27 cellular contexts compared by ENCODE assay signal in the genomic region with DNA sequence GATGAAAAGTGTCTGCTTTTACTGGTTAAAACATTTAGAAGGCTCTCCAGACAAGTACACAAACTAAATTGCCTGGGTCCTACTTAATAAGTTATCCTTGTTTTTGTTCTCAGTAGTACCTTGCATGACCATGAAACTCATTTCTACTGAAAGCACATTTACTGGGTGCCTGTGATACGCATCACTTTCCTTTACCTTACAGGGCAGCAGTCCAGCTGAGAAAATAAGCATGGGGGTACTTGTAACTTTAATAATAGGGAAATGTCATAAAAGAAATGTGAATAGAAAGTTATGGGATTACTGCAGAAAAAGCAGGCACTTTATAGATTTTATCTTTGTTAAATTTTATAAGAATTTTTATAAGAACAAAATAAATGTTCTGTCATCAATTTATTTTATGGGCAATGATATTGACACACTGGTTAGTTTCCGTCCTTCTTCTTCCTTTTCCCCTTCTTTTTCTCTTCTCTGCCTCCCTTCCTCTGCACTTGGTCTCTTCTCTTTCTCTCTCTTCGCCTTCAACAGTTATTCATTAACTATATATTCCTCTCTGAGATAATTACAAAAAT.
"Had no signal": no experiment of that assay in that cellular context is flagged by ENCODE, and none has a peak within 500 bp of the region (broad histone marks: within the 10 kb centered on the region; RNA-seq: fewer than 3 reads in every experiment).

No MANE protein-coding gene starts in this region.

- H3K9me3 Mint-ChIP-seq: activated B cell treated with CpG ODN at 0.5 μM for 24 hours; activated CD4-positive, alpha-beta memory T cell treated with anti-CD3 and anti-CD28 coated beads, Interleukin-2, amount 10 ng/mL, durations not matched to agents 7 days and 5 days; activated naive CD4-positive, alpha-beta T cell treated with anti-CD3 and anti-CD28 coated beads for 36 hours; activated naive CD8-positive, alpha-beta T cell treated with anti-CD3 and anti-CD28 coated beads, Interleukin-2, amount 50 U/mL, for 24 hours; activated T-helper 17 cell treated with anti-CD3 and anti-CD28 coated beads, Interleukin-2, amount 50 U/mL, for 72 hours; IgD-negative memory B cell had no signal

- H3K4me3 ChIP-seq: ascending aorta, body of pancreas, MG63, SJSA1 had no signal

- ATAC-seq: activated naive CD8-positive, alpha-beta T cell treated with anti-CD3 and anti-CD28 coated beads, Interleukin-2, amount 50 U/mL, for 24 hours; activated T-helper 17 cell treated with anti-CD3 and anti-CD28 coated beads, Interleukin-2, amount 50 U/mL, for 72 hours; body of pancreas; SK-N-SH treated with all-trans-retinoic acid at 6 μM for 48 hours had no signal

- H3K9me3 ChIP-seq: ascending aorta, body of pancreas, MG63, SJSA1 had no signal

- H3K4me1 ChIP-seq: ascending aorta, body of pancreas, SJSA1 had no signal

- DNase-seq: activated B cell treated with CpG ODN at 0.5 μM for 24 hours; activated CD4-positive, alpha-beta memory T cell treated with anti-CD3 and anti-CD28 coated beads, Interleukin-2, amount 10 ng/mL, durations not matched to agents 7 days and 5 days; activated CD4-positive, alpha-beta T cell treated with anti-CD3 and anti-CD28 coated beads for 1 hour; activated CD4-positive, alpha-beta T cell treated with anti-CD3 and anti-CD28 coated beads, Interleukin-2, amount 50 U/mL, for 1 hour; activated gamma-delta T cell; activated naive CD4-positive, alpha-beta T cell treated with anti-CD3 and anti-CD28 coated beads for 36 hours; activated naive CD8-positive, alpha-beta T cell treated with anti-CD3 and anti-CD28 coated beads, Interleukin-2, amount 50 U/mL, for 24 hours; activated T-cell treated with anti-CD3 and anti-CD28 coated beads for 4 hours; activated T-cell treated with anti-CD3 and anti-CD28 coated beads, Interleukin-2, amount 50 U/mL, for 48 hours; amniotic stem cell; body of pancreas; central memory CD4-positive, alpha-beta T cell; MG63; MV-4-11; NCI-H1092 treated with DMSO at 0.1 percent for 48 hours; NCI-H1417 treated with DMSO at 0.1 percent for 48 hours; NCI-H1694; NCI-H2029; NCI-H510A treated with DMSO at 0.1 percent for 48 hours; SHP77; SW 1271 had no signal

- H3K27me3 ChIP-seq: ascending aorta, body of pancreas, MG63, SJSA1 had no signal

- H3K27ac ChIP-seq: ascending aorta, body of pancreas, KMS-11, SJSA1 had no signal

- H3K4me1 Mint-ChIP-seq: activated B cell treated with CpG ODN at 0.5 μM for 24 hours; activated naive CD8-positive, alpha-beta T cell treated with anti-CD3 and anti-CD28 coated beads, Interleukin-2, amount 50 U/mL, for 24 hours; activated T-helper 17 cell treated with anti-CD3 and anti-CD28 coated beads, Interleukin-2, amount 50 U/mL, for 72 hours; IgD-negative memory B cell had no signal

- H3K27ac Mint-ChIP-seq: activated B cell treated with CpG ODN at 0.5 μM for 24 hours; activated CD4-positive, alpha-beta memory T cell treated with anti-CD3 and anti-CD28 coated beads, Interleukin-2, amount 10 ng/mL, durations not matched to agents 7 days and 5 days; activated naive CD4-positive, alpha-beta T cell treated with anti-CD3 and anti-CD28 coated beads for 36 hours; activated naive CD8-positive, alpha-beta T cell treated with anti-CD3 and anti-CD28 coated beads, Interleukin-2, amount 50 U/mL, for 24 hours; activated T-helper 17 cell treated with anti-CD3 and anti-CD28 coated beads, Interleukin-2, amount 50 U/mL, for 72 hours; IgD-negative memory B cell had no signal

- H3K27me3 Mint-ChIP-seq: activated B cell treated with CpG ODN at 0.5 μM for 24 hours; activated CD4-positive, alpha-beta memory T cell treated with anti-CD3 and anti-CD28 coated beads, Interleukin-2, amount 10 ng/mL, durations not matched to agents 7 days and 5 days; activated naive CD8-positive, alpha-beta T cell treated with anti-CD3 and anti-CD28 coated beads, Interleukin-2, amount 50 U/mL, for 24 hours; activated T-helper 17 cell treated with anti-CD3 and anti-CD28 coated beads, Interleukin-2, amount 50 U/mL, for 72 hours; IgD-negative memory B cell had no signal

- H3K4me3 Mint-ChIP-seq: activated B cell treated with CpG ODN at 0.5 μM for 24 hours; activated CD4-positive, alpha-beta memory T cell treated with anti-CD3 and anti-CD28 coated beads, Interleukin-2, amount 10 ng/mL, durations not matched to agents 7 days and 5 days; activated naive CD4-positive, alpha-beta T cell treated with anti-CD3 and anti-CD28 coated beads for 36 hours; activated naive CD8-positive, alpha-beta T cell treated with anti-CD3 and anti-CD28 coated beads, Interleukin-2, amount 50 U/mL, for 24 hours; activated T-helper 17 cell treated with anti-CD3 and anti-CD28 coated beads, Interleukin-2, amount 50 U/mL, for 72 hours; IgD-negative memory B cell had no signal
